ENCODE assay signal across 22 cellular contexts in the genomic region with DNA sequence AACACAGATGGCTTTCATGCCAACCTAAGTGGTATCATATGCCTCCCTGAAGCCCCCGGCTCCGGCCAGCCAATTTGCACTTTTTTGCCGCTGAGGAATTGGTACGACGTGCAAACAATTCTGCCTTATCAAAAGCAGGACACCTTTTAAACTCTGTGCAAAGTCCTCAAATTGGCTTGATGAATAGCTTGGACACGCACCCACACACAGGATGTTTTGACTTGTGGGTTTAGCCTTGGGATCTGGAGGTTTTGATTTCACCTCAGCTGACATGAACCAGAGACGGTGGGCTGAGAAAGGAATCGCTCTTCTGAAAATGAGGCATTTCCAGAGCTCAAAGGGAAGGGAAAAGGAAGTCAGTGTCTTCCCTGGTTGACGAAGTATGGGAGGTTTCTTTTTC.
DNase-seq lines count a peak whose midpoint lies in the region; ATAC-seq and TF ChIP-seq lines count a peak whose summit lies in the region.
"Had no signal": no experiment of that assay in that cellular context is flagged by ENCODE, and none has a peak within 500 bp of the region (broad histone marks: within the 10 kb centered on the region; RNA-seq: fewer than 3 reads in every experiment).

No MANE protein-coding gene starts in this region.

- dilution Hi-C loops in IMR-90 (cut with HindIII; ENCODE audit: low sequenced_read_pairs, unreplicated experiment), result no loop called here

- no peak overlapping the region for H2AK9ac ChIP-seq in IMR-90 (replicated peaks; ENCODE audit: low read depth, low read length, poor library complexity)

- no peak overlapping the region for H3K14ac ChIP-seq in IMR-90 (replicated peaks; ENCODE audit: low read depth, low read length)

- intact Hi-C loops in IMR-90 (cut with micrococcal nuclease) (no loop called here), posterior vena cava (cut with DNase I) (no loop called here)

- no peak overlapping the region for H2BK20ac ChIP-seq in IMR-90 (ENCODE audit: low read depth, low read length)

- POLR2A ChIA-PET in BJ (lab: Charles Lee), result no interaction called here
- POLR2A ChIA-PET in IMR-90 (lab: Charles Lee; ENCODE audit: unreplicated experiment), result no interaction called here

- H4K20me1 ChIP-seq in IMR-90 (ENCODE audit: insufficient read depth, low read length), result no peaks in the 10 kb centered on the region

- H3K27ac ChIP-seq in IMR-90 (ENCODE audit: insufficient read depth, low read length), result no peak overlapping the region
- H3K27ac ChIP-seq: A549, KMS-11, SJCRH30 had no signal

- peaks cover 6% of the 10 kb centered on the region for H3K27me3 ChIP-seq in BJ (ENCODE audit: control insufficient read depth, insufficient read depth, low read length)
- no peaks in the 10 kb centered on the region for H3K27me3 ChIP-seq in IMR-90 (ENCODE audit: control insufficient read depth, insufficient read depth, low read length)
- H3K27me3 ChIP-seq: BE2C, SJCRH30 had no signal

- TF ChIP-seq CTCF in BJ (IDR thresholded peaks at IDR 0.05; ENCODE audit: insufficient read depth, low read depth, low read length), result no peak
- TF ChIP-seq CTCF in IMR-90 (conservative IDR thresholded peaks at IDR 0.05; ENCODE audit: low read depth, low read length), result no peak

- H3K79me1 ChIP-seq in IMR-90 (ENCODE audit: low read depth in 1 of 2, low read length in 2 of 2), result no peaks in the 10 kb centered on the region

- no peaks in the 10 kb centered on the region for H3K9me1 ChIP-seq in IMR-90 (ENCODE audit: insufficient read depth, low read length)

- DNase-seq in BJ (ENCODE audit: low read depth), result no peak
- DNase-seq in IMR-90, result no peak
- peak; percentile 20 for DNase-seq in iris pigment epithelial cell (ENCODE audit: low read depth)
- DNase-seq in posterior vena cava (ENCODE audit: low spot score), result peak; percentile 48
- no peak for DNase-seq in NCI-H2171 (lab: John Stamatoyannopoulos, UW)
- no peak for DNase-seq in dedifferentiated amniotic fluid mesenchymal stem cell (ENCODE audit: extremely low spot score)
- no peak for DNase-seq in C1 segment of cervical spinal cord (lab: John Stamatoyannopoulos, UW)
- DNase-seq: BE2C; CD4-positive, alpha-beta T cell; COR-L47; DMS79; NCI-H1105; NCI-H146; NCI-H2029; NCI-H2171 treated with DMSO at 0.1 percent for 48 hours; NCI-H524 treated with DMSO at 0.1 percent for 48 hours; NCI-H82; T-helper 1 cell had no signal

- no peak for TF ChIP-seq POLR2A in IMR-90 (IDR thresholded peaks at IDR 0.05; ENCODE audit: low read depth, low read length)

- H4K5ac ChIP-seq in IMR-90 (ENCODE audit: low read depth, low read length), result no peak overlapping the region

- H3K4me1 ChIP-seq in IMR-90 (ENCODE audit: control insufficient read depth, insufficient read depth, low read length), result no peaks in the 10 kb centered on the region
- H3K4me1 ChIP-seq: BE2C, SJCRH30 had no signal

- no peak overlapping the region for H2AK5ac ChIP-seq in IMR-90 (ENCODE audit: low read depth, low read length)

- WGBS in IMR-90 (ENCODE audit: extremely low coverage in 2 of 2, insufficient read length in 1 of 2), 2 experiments, result 0% methylated on average over 1 of the region's 9 CpGs; no CpG with 5 or more reads in 1 of the 2 experiments

- H2BK120ac ChIP-seq in IMR-90 (ENCODE audit: low read depth, low read length), result no peak overlapping the region

- in situ Hi-C loops in IMR-90 (cut with MboI; ENCODE audit: low sequenced_read_pairs), result no loop called here

- no peak overlapping the region for H2BK5ac ChIP-seq in IMR-90 (ENCODE audit: low read depth, low read length, poor library complexity, severe bottlenecking)

- H3K18ac ChIP-seq in IMR-90 (ENCODE audit: low read depth, low read length), result no peak overlapping the region

- BruUV-seq in IMR-90 (replicated peaks; lab: Mats Ljungman, UMichigan), result no TSS peak

- no peak overlapping the region for H3K23ac ChIP-seq in IMR-90 (ENCODE audit: low read depth, low read length)

- H2AFZ ChIP-seq in IMR-90 (replicated peaks; ENCODE audit: low read length, poor library complexity), result peak overlapping the region; percentile 23

- H3K36me3 ChIP-seq in BJ (ENCODE audit: control insufficient read depth, insufficient read depth, low read length), result no peaks in the 10 kb centered on the region
- H3K36me3 ChIP-seq in IMR-90 (ENCODE audit: control insufficient read depth, insufficient read depth, low read length), result no peaks in the 10 kb centered on the region
- H3K36me3 ChIP-seq: BE2C, SJCRH30 had no signal

- TF ChIP-seq RAD21 in IMR-90 (IDR thresholded peaks at IDR 0.05; ENCODE audit: low read length), result no peak

- H3K56ac ChIP-seq in IMR-90 (ENCODE audit: extremely low read depth, insufficient read depth, low read length), result no peak overlapping the region

- H3K4me3 ChIP-seq in BJ (ENCODE audit: low read depth, low read length), result peak overlapping the region; percentile 8; the same call in 1 of the 2 replicates
- no peak overlapping the region for H3K4me3 ChIP-seq in IMR-90 (ENCODE audit: insufficient read depth, low read depth, low read length)
- H3K4me3 ChIP-seq: A549, SJCRH30 had no signal

- no peak overlapping the region for H3K4me2 ChIP-seq in IMR-90 (ENCODE audit: low read depth, low read length)
- H3K4me2 ChIP-seq: A549, KMS-11 had no signal

- no peak overlapping the region for H3K4ac ChIP-seq in IMR-90 (ENCODE audit: low read depth, low read length)

- no peak overlapping the region for H4K8ac ChIP-seq in IMR-90 (ENCODE audit: low read depth in 2 of 2, low read length in 2 of 2)

- H3K9me3 ChIP-seq in IMR-90 (ENCODE audit: control insufficient read depth, insufficient read depth, low read length), result peaks cover 17% of the 10 kb centered on the region
- H3K9me3 ChIP-seq: A549, BE2C, SJCRH30 had no signal

- no peak for ATAC-seq in IMR-90 (ENCODE audit: low read depth)
- ATAC-seq: A549, Panc1 had no signal

- CTCF ChIA-PET in BJ (lab: Yijun Ruan, JAX), result no interaction called here
- CTCF ChIA-PET in IMR-90 (lab: Yijun Ruan, JAX), result no interaction called here

- no peak overlapping the region for H4K91ac ChIP-seq in IMR-90 (ENCODE audit: insufficient read depth, low read depth, low read length)

- H3K9ac ChIP-seq in IMR-90 (ENCODE audit: low read depth, low read length), result no peak overlapping the region
- H3K9ac ChIP-seq: KMS-11 had no signal

- no peak overlapping the region for H2BK15ac ChIP-seq in IMR-90 (ENCODE audit: low read depth, low read length)

TF ChIP-seq in IMR-90, 13 proteins besides CTCF, POLR2A, EP300 and RAD21:
- no peak for TF ChIP-seq CEBPB (IDR thresholded peaks at IDR 0.05; ENCODE audit: low read depth, low read length)
- no peak for TF ChIP-seq RFX5 (IDR thresholded peaks at IDR 0.05; ENCODE audit: low read depth, low read length)
- TF ChIP-seq MAFK (IDR thresholded peaks at IDR 0.05; ENCODE audit: low read depth, low read length), result no peak
- no peak for TF ChIP-seq CHD1 (IDR thresholded peaks at IDR 0.05; ENCODE audit: low read depth, low read length)
- TF ChIP-seq FOS (IDR thresholded peaks at IDR 0.05; ENCODE audit: low read depth, low read length), result no peak
- no peak for TF ChIP-seq RCOR1 (IDR thresholded peaks at IDR 0.05; ENCODE audit: insufficient replicate concordance, low read length)
- TF ChIP-seq BHLHE40 (IDR thresholded peaks at IDR 0.05; ENCODE audit: low read depth, low read length), result no peak
- TF ChIP-seq, protein P1, sequence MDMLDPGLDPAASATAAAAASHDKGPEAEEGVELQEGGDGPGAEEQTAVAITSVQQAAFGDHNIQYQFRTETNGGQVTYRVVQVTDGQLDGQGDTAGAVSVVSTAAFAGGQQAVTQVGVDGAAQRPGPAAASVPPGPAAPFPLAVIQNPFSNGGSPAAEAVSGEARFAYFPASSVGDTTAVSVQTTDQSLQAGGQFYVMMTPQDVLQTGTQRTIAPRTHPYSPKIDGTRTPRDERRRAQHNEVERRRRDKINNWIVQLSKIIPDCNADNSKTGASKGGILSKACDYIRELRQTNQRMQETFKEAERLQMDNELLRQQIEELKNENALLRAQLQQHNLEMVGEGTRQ (IDR thresholded peaks at IDR 0.05; ENCODE audit: low read depth, low read length), result no peak
- TF ChIP-seq MXI1 (IDR thresholded peaks at IDR 0.05; ENCODE audit: borderline replicate concordance, low read depth, low read length), result no peak

Comparison
In these comparisons a context has a peak if more than half of its experiments do, and no peak if none do; other contexts are left out.
1. DNase-seq: peak in iris pigment epithelial cell (single experiment) and posterior vena cava (single experiment); none in BJ (single experiment), IMR-90 (single experiment), NCI-H2171 (single experiment), dedifferentiated amniotic fluid mesenchymal stem cell (single experiment) and C1 segment of cervical spinal cord (0 of 14).